Comparison of ENCODE assay signal across 22 cellular contexts in genomic region chr7:131483586-131483985, GRCh38.
"Had no signal": no experiment of that assay in that cellular context is flagged by ENCODE, and none has a peak within 500 bp of the region (broad histone marks: within the 10 kb centered on the region; RNA-seq: fewer than 3 reads in every experiment).

No MANE protein-coding gene starts in this region.

- H3K27ac ChIP-seq: coronary artery, esophagus muscularis mucosa, left ventricle myocardium inferior, neural progenitor cell, thoracic aorta had no signal

- H3K27me3 Mint-ChIP-seq: activated B cell treated with CpG ODN at 0.5 μM for 24 hours; naive thymus-derived CD8-positive, alpha-beta T cell; type B pancreatic cell had no signal

- H3K4me1 Mint-ChIP-seq: neural progenitor cell had no signal

- H3K9me3 ChIP-seq: esophagus muscularis mucosa, left ventricle myocardium inferior, thoracic aorta had no signal

- H3K9me3 Mint-ChIP-seq: activated B cell treated with CpG ODN at 0.5 μM for 24 hours; activated naive CD4-positive, alpha-beta T cell treated with anti-CD3 and anti-CD28 coated beads for 36 hours; mesothelial cell of epicardium; naive thymus-derived CD8-positive, alpha-beta T cell; neural progenitor cell; type B pancreatic cell had no signal

- H3K27ac Mint-ChIP-seq: activated B cell treated with CpG ODN at 0.5 μM for 24 hours; activated naive CD4-positive, alpha-beta T cell treated with anti-CD3 and anti-CD28 coated beads for 36 hours; mesothelial cell of epicardium; naive thymus-derived CD8-positive, alpha-beta T cell; neural progenitor cell; type B pancreatic cell had no signal

- H3K27me3 ChIP-seq: esophagus muscularis mucosa, neural progenitor cell had no signal

- H3K9ac ChIP-seq: neural progenitor cell had no signal

- H3K4me1 ChIP-seq: neural progenitor cell had no signal

- H3K4me2 ChIP-seq: neural progenitor cell had no signal

- H3K4me3 ChIP-seq: coronary artery, esophagus muscularis mucosa, left ventricle myocardium inferior, neural progenitor cell, thoracic aorta had no signal

- H3K4me3 Mint-ChIP-seq: activated B cell treated with CpG ODN at 0.5 μM for 24 hours; activated naive CD4-positive, alpha-beta T cell treated with anti-CD3 and anti-CD28 coated beads for 36 hours; mesothelial cell of epicardium; naive thymus-derived CD8-positive, alpha-beta T cell; neural progenitor cell; type B pancreatic cell had no signal

- DNase-seq: activated B cell treated with CpG ODN at 0.5 μM for 24 hours; activated CD4-positive, alpha-beta T cell treated with anti-CD3 and anti-CD28 coated beads for 4 hours; activated CD4-positive, alpha-beta T cell treated with anti-CD3 and anti-CD28 coated beads, Interleukin-2, amount 50 U/mL, for 48 hours; activated CD8-positive, alpha-beta memory T cell treated with anti-CD3 and anti-CD28 coated beads, Interleukin-2, amount 50 U/mL, for 48 hours; activated naive CD4-positive, alpha-beta T cell treated with anti-CD3 and anti-CD28 coated beads for 36 hours; activated T-cell treated with anti-CD3 and anti-CD28 coated beads, Interleukin-2, amount 50 U/mL, for 48 hours; amygdala; cerebellar nuclear complex; hippocampal formation; left ventricle myocardium inferior; naive thymus-derived CD8-positive, alpha-beta T cell; posterior cingulate gyrus; small intestine; stimulated activated naive CD4-positive, alpha-beta T cell had no signal

- FAIRE-seq: frontal cortex, small intestine had no signal

- ATAC-seq: naive thymus-derived CD8-positive, alpha-beta T cell; sciatic nerve had no signal

- H2AFZ ChIP-seq: neural progenitor cell had no signal

- H3K36me3 ChIP-seq: neural progenitor cell, thoracic aorta had no signal
